15 cellular contexts compared by ENCODE assay signal in genomic region chr4:149549911-149550310, GRCh38.
DNase-seq lines count a peak whose midpoint lies in the region; ATAC-seq, FAIRE-seq and TF ChIP-seq lines count a peak whose summit lies in the region.
"Had no signal": no experiment of that assay in that cellular context is flagged by ENCODE, and none has a peak within 500 bp of the region (broad histone marks: within the 10 kb centered on the region; RNA-seq: fewer than 3 reads in every experiment).

No MANE protein-coding gene starts in this region.

- DNase-seq in Ammon's horn (ENCODE audit: low spot score) (peak; percentile 18), LHCN-M2 (ENCODE audit: low read depth) (peak; percentile 35), bronchial epithelial cell (ENCODE audit: low read depth) (peak; percentile 29), kidney glomerular epithelial cell (lab: John Stamatoyannopoulos, UW) (peak; percentile 0), LoVo (ENCODE audit: low spot score) (no peak), GM13976 (ENCODE audit: low spot score) (no peak)
- DNase-seq: activated CD4-positive, alpha-beta T cell treated with anti-CD3 and anti-CD28 coated beads, Interleukin-2, amount 50 U/mL, for 4 hours; CD8-positive, alpha-beta T cell; IMR-90; mesenchymal stem cell; uterus had no signal

- H3K27me3 ChIP-seq in bronchial epithelial cell (ENCODE audit: control insufficient read depth, insufficient read depth, low read length) = no peaks in the 10 kb centered on the region
- H3K27me3 ChIP-seq: SJSA1, uterus had no signal

- no peak for FAIRE-seq in bronchial epithelial cell (lab: Jason Lieb, UNC)
- FAIRE-seq: GM12878 had no signal

- TF ChIP-seq CTCF in bronchial epithelial cell (IDR thresholded peaks at IDR 0.05; ENCODE audit: insufficient read depth, low read length, severe bottlenecking) = peak; percentile 17
- TF ChIP-seq CTCF in GM13976 (IDR thresholded peaks at IDR 0.05; ENCODE audit: borderline replicate concordance, control extremely low read depth, extremely low read depth, insufficient read depth, missing control alignments) = no peak

- ATAC-seq in GM18511 (IDR thresholded peaks at IDR 0.05; ENCODE audit: unreplicated experiment) (no peak), GM19328 (IDR thresholded peaks at IDR 0.05; ENCODE audit: unreplicated experiment) (no peak)
- ATAC-seq: CD8-positive, alpha-beta T cell; GM12878 had no signal

- in situ Hi-C loops in GM13976 (cut with MboI; ENCODE audit: low sequenced_read_pairs, unreplicated experiment) = no loop called here

- H3K4me3 ChIP-seq in bronchial epithelial cell (ENCODE audit: low read depth, low read length) = no peak overlapping the region
- H3K4me3 ChIP-seq: GM12878, SJSA1, uterus had no signal

- H3K36me3 ChIP-seq in bronchial epithelial cell (ENCODE audit: control insufficient read depth, insufficient read depth, low read length) = no peaks in the 10 kb centered on the region
- H3K36me3 ChIP-seq: SJSA1, uterus had no signal

Comparison
In these comparisons a context has a peak if more than half of its experiments do, and no peak if none do; other contexts are left out.
1. DNase-seq: peak in Ammon's horn (single experiment), LHCN-M2 (single experiment), bronchial epithelial cell (single experiment) and kidney glomerular epithelial cell (single experiment); none in LoVo (single experiment) and GM13976 (single experiment).